In the genomic region with DNA sequence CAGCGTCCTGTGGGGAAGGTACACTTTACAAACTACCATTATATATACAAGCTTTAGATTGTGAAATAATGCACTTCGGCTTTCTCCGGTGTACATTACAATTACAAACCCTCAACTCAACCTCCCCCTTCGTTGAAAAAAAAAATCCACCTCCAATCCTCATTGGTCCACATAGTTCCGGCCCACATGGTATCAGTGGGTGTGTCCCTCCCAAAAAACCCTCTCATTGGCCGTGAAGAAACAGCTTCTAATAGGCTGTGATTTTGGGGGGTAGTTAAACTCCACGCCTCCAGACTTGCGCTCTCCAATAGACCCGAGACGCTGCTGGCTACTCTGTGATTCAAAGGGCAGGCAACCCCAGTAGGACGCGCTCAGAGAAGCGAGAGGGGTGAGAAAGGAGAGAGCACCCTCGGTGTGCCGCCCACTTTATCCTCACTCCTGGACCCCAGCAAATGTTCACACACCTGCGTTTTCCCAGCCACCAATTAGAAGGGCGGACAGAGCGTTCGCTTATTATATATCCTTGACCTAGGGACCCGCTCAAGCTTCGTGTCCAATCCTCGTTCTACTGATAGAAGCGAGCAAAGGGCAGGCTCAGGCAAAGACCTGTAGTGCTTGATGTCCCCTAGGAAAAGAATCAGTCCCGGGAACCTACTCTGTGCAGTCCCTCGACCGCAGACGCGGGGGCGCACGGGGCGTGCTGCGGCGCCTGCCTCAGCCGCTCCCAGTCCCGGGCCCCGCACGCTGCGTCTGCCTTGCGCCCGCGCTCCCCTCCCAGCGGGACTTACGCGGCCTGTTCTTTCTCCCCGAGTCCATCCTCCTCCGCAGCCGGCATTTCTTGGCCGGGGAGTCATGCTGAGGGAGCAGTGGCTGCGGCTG, we compare ENCODE assay signal across 1 cellular context.
TF ChIP-seq lines count a peak whose summit lies in the region.

No MANE protein-coding gene starts in this region.

TF ChIP-seq in GM12878, 131 proteins besides CTCF, POLR2A, EP300 and RAD21 (continued from another document):
- TF ChIP-seq, protein P1, sequence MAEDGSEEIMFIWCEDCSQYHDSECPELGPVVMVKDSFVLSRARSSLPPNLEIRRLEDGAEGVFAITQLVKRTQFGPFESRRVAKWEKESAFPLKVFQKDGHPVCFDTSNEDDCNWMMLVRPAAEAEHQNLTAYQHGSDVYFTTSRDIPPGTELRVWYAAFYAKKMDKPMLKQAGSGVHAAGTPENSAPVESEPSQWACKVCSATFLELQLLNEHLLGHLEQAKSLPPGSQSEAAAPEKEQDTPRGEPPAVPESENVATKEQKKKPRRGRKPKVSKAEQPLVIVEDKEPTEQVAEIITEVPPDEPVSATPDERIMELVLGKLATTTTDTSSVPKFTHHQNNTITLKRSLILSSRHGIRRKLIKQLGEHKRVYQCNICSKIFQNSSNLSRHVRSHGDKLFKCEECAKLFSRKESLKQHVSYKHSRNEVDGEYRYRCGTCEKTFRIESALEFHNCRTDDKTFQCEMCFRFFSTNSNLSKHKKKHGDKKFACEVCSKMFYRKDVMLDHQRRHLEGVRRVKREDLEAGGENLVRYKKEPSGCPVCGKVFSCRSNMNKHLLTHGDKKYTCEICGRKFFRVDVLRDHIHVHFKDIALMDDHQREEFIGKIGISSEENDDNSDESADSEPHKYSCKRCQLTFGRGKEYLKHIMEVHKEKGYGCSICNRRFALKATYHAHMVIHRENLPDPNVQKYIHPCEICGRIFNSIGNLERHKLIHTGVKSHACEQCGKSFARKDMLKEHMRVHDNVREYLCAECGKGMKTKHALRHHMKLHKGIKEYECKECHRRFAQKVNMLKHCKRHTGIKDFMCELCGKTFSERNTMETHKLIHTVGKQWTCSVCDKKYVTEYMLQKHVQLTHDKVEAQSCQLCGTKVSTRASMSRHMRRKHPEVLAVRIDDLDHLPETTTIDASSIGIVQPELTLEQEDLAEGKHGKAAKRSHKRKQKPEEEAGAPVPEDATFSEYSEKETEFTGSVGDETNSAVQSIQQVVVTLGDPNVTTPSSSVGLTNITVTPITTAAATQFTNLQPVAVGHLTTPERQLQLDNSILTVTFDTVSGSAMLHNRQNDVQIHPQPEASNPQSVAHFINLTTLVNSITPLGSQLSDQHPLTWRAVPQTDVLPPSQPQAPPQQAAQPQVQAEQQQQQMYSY (CRISPR knock-in tag; IDR thresholded peaks at IDR 0.05): no peak
- TF ChIP-seq STAT3 (IDR thresholded peaks at IDR 0.05; ENCODE audit: low read depth, low read length) (no peak), TARDBP (IDR thresholded peaks at IDR 0.05; ENCODE audit: borderline replicate concordance) (no peak), PAX5 (IDR thresholded peaks at IDR 0.05; ENCODE audit: borderline replicate concordance, low read depth, low read length) (no peak), PAX8 (IDR thresholded peaks at IDR 0.05) (no peak), ZNF274 (IDR thresholded peaks at IDR 0.05; ENCODE audit: insufficient read depth, insufficient read length) (no peak), E2F4 (IDR thresholded peaks at IDR 0.05; ENCODE audit: low read depth, low read length) (peak; percentile 49; the same call in 1 of the 2 replicates), MXI1 (IDR thresholded peaks at IDR 0.05; ENCODE audit: low read depth, low read length) (peak; percentile 50), SPI1 (IDR thresholded peaks at IDR 0.05; ENCODE audit: borderline replicate concordance, insufficient read depth, low read depth, low read length) (no peak), SP1 (IDR thresholded peaks at IDR 0.05; ENCODE audit: low read depth, low read length) (peak; percentile 77), NFYA (IDR thresholded peaks at IDR 0.05; ENCODE audit: borderline replicate concordance, low read depth, low read length) (no peak), ASH2L (IDR thresholded peaks at IDR 0.05; ENCODE audit: borderline replicate concordance, low read depth) (no peak), NBN (IDR thresholded peaks at IDR 0.05) (0 out of 2 replicates have a peak, but pooled peaks have one; percentile 42), SUPT20H (IDR thresholded peaks at IDR 0.05; ENCODE audit: borderline replicate concordance, control insufficient read depth, low read depth, low read length) (no peak), BCL11A (IDR thresholded peaks at IDR 0.05; ENCODE audit: low read depth, low read length) (no peak), ZBTB11 (CRISPR knock-in tag; IDR thresholded peaks at IDR 0.05) (no peak), CBX5 (IDR thresholded peaks at IDR 0.05; ENCODE audit: low read depth) (no peak), EED (IDR thresholded peaks at IDR 0.05; ENCODE audit: low read depth) (peak; percentile 61; the same call in 1 of the 2 replicates), TAF1 (IDR thresholded peaks at IDR 0.05; ENCODE audit: borderline replicate concordance, low read depth, low read length) (peak; percentile 83), ZZZ3 (IDR thresholded peaks at IDR 0.05; ENCODE audit: control insufficient read depth, insufficient read length, low read depth) (no peak)
- TF ChIP-seq, protein P2, sequence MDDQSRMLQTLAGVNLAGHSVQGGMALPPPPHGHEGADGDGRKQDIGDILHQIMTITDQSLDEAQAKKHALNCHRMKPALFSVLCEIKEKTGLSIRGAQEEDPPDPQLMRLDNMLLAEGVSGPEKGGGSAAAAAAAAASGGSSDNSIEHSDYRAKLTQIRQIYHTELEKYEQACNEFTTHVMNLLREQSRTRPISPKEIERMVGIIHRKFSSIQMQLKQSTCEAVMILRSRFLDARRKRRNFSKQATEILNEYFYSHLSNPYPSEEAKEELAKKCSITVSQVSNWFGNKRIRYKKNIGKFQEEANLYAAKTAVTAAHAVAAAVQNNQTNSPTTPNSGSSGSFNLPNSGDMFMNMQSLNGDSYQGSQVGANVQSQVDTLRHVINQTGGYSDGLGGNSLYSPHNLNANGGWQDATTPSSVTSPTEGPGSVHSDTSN (IDR thresholded peaks at IDR 0.05; ENCODE audit: insufficient replicate concordance, low read depth, low read length): no peak
- TF ChIP-seq, protein P3, sequence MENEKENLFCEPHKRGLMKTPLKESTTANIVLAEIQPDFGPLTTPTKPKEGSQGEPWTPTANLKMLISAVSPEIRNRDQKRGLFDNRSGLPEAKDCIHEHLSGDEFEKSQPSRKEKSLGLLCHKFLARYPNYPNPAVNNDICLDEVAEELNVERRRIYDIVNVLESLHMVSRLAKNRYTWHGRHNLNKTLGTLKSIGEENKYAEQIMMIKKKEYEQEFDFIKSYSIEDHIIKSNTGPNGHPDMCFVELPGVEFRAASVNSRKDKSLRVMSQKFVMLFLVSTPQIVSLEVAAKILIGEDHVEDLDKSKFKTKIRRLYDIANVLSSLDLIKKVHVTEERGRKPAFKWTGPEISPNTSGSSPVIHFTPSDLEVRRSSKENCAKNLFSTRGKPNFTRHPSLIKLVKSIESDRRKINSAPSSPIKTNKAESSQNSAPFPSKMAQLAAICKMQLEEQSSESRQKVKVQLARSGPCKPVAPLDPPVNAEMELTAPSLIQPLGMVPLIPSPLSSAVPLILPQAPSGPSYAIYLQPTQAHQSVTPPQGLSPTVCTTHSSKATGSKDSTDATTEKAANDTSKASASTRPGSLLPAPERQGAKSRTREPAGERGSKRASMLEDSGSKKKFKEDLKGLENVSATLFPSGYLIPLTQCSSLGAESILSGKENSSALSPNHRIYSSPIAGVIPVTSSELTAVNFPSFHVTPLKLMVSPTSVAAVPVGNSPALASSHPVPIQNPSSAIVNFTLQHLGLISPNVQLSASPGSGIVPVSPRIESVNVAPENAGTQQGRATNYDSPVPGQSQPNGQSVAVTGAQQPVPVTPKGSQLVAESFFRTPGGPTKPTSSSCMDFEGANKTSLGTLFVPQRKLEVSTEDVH (IDR thresholded peaks at IDR 0.05; ENCODE audit: low read depth, partially characterized antibody): no peak
